Comparison of ENCODE assay signal across 5 cellular contexts in the genomic region with DNA sequence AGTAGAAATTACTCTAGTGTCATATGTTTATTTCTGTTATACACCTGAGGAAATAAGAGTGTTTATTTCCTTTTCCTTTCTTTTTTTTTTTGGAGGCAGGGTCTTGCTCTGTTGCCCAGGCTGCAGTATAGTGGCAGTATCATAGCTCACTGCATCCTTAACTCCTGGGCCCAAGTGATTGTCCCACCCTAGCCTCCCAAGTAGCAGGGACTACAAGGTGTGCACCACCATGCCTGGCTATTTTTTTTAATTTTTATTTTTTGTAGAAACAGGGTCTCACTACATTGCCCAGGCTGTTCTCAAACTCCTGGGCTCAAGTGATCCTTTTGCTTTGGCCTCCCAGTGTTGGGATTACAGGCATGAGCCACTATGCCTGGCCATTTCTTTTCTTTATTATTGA.
"Had no signal": no experiment of that assay in that cellular context is flagged by ENCODE, and none has a peak within 500 bp of the region (broad histone marks: within the 10 kb centered on the region; RNA-seq: fewer than 3 reads in every experiment).

No MANE protein-coding gene starts in this region.

- FAIRE-seq: GM12878, GM12891, GM18507, GM19239 had no signal

- DNase-seq: GF-D8 had no signal

- ATAC-seq: GM12878 had no signal

- H3K4me3 ChIP-seq: GM12878 had no signal
